Comparison of ENCODE assay signal across 8 cellular contexts in the genomic region with DNA sequence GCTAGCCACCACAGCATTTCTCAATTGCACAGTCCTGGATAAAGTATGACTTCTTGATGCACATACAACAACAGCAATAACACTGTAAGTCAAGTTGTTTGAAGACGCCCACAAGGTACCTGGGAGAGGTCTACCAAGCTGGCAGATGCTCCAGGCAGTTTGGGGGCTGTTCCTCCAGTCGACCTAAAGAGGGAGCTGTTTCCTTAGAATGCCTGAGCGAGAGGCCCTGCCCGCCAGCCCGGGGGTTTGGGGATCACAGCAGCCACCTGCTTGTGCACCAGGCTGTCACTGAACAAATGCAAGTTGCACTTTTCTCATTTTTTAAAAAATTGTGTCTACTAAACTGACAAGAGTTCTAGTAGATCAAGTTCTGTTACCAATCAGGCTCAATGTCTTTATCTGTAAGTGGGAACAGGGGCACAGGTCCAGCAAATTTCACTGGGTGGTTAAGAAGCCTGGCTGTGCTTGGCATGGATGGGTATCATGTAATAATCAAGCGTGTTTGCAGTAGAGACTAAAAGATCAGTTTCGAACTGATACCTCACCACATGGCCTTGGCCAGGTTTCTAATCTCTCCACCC.
DNase-seq lines count a peak whose midpoint lies in the region; ATAC-seq and TF ChIP-seq lines count a peak whose summit lies in the region.

No MANE protein-coding gene starts in this region.

- no peaks in the 10 kb centered on the region for H3K79me2 ChIP-seq in osteoblast (ENCODE audit: insufficient read depth, low read length)

- no peak for TF ChIP-seq EP300 in upper lobe of left lung (IDR thresholded peaks at IDR 0.05)

- peaks cover 16% of the 10 kb centered on the region for H3K4me1 ChIP-seq in osteoblast (ENCODE audit: insufficient read depth, low read length)
- H3K4me1 ChIP-seq in upper lobe of left lung: no peaks in the 10 kb centered on the region

- TF ChIP-seq CTCF in AG09319 (IDR thresholded peaks at IDR 0.05; ENCODE audit: low read depth, low read length) (peak; percentile 76), fibroblast of pulmonary artery (IDR thresholded peaks at IDR 0.05; ENCODE audit: low read length, missing control alignments) (peak; percentile 85), osteoblast (IDR thresholded peaks at IDR 0.05; ENCODE audit: extremely low read depth, low read depth, low read length) (peak; percentile 93), upper lobe of left lung (IDR thresholded peaks at IDR 0.05) (peak; percentile 57 to 75 (median 72))

- no peak overlapping the region for H3K4me2 ChIP-seq in osteoblast (ENCODE audit: insufficient read depth, low read length)

- H3K9me3 ChIP-seq in osteoblast (ENCODE audit: low read depth, low read length) (no peaks in the 10 kb centered on the region), upper lobe of left lung (no peaks in the 10 kb centered on the region)

- H3K4me3 ChIP-seq in fibroblast of pulmonary artery (replicated peaks; ENCODE audit: low read depth, low read length): no peak overlapping the region
- H3K4me3 ChIP-seq in osteoblast (ENCODE audit: insufficient read depth, low read length): no peak overlapping the region
- H3K4me3 ChIP-seq in upper lobe of left lung: no peak overlapping the region

- WGBS in upper lobe of left lung, 2 donors: 28 to 61% methylated on average over 3 to 7 of the region's 7 CpGs

- DNase-seq in AG09319 (ENCODE audit: extremely low read depth, low read depth) (no peak), NOMO-1 treated with dmso at 0.1 percent for 144 hours (lab: John Stamatoyannopoulos, UW; ENCODE audit: unreplicated experiment) (peak; percentile 59), fibroblast of pulmonary artery (ENCODE audit: low read depth) (peak; percentile 66), osteoblast (ENCODE audit: insufficient read length, low spot score, missing footprints) (peak; percentile 93), upper lobe of left lung (peak; percentile 67 to 81)
- DNase-seq in activated T-cell treated with anti-CD3 and anti-CD28 coated beads, Interleukin-2, amount 50 U/mL, for 1 hour: peak; percentile 73

- no peak overlapping the region for H3K27ac ChIP-seq in osteoblast (ENCODE audit: low read depth, low read length)
- no peak overlapping the region for H3K27ac ChIP-seq in upper lobe of left lung

- H3K27me3 ChIP-seq in osteoblast (ENCODE audit: insufficient read depth, low read length) (no peaks in the 10 kb centered on the region), upper lobe of left lung (no peaks in the 10 kb centered on the region)

- no peaks in the 10 kb centered on the region for H3K36me3 ChIP-seq in osteoblast (ENCODE audit: insufficient read depth, low read length)
- H3K36me3 ChIP-seq in upper lobe of left lung: no peaks in the 10 kb centered on the region

- H4K20me1 ChIP-seq in osteoblast (ENCODE audit: insufficient read depth, low read length): no peaks in the 10 kb centered on the region

- no peak for TF ChIP-seq POLR2A in upper lobe of left lung (IDR thresholded peaks at IDR 0.05)

- H2AFZ ChIP-seq in osteoblast (ENCODE audit: low read length): no peak overlapping the region

- ATAC-seq in GM18868 (IDR thresholded peaks at IDR 0.05; ENCODE audit: unreplicated experiment) (peak; percentile 88), HG03097 (IDR thresholded peaks at IDR 0.05; ENCODE audit: low FRiP score, unreplicated experiment) (peak; percentile 56), upper lobe of left lung (ENCODE audit: low FRiP score in 2 of 2) (peak; percentile 78 to 83)
